1 cellular context compared by ENCODE assay signal in the genomic region with DNA sequence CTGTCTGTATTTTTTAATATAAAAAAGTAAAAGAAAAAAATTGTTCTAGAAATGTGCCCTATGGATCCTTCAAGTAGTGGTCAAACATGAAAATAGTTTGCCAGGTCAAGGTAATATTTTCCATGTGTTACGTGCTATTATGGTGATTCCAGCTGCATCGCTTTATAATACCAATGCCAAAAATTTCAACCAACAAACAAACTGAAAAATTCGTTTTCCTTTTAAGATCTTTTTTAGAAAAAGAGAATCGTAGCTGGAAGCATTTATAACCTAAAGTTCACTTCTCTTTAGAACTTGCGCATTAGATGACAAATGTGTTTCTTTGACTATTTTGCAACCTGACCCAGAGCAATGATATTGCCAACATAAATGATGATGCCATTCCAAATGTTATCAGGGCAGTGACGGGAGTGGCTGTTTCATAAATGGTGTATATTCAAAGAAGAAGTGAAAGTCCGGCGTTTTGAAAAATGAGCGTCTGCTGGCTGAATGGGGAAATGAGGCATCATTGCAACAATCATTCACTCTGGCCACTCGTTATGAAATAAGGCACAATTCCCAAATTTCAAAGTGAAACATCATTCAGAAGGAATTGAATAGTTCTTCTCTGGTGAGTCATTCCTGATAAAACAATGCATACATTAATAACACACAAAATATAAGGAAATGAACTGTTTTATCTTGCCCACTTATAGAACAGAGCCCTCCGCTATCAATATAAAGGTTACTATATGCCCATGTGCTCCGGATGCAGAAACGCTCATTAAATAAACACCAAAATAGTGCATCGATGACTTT.
TF ChIP-seq lines count a peak whose summit lies in the region.

No MANE protein-coding gene starts in this region.

TF ChIP-seq in liver, 16 proteins besides CTCF, POLR2A, EP300 and RAD21 (continued from another document):
- TF ChIP-seq, protein P1, sequence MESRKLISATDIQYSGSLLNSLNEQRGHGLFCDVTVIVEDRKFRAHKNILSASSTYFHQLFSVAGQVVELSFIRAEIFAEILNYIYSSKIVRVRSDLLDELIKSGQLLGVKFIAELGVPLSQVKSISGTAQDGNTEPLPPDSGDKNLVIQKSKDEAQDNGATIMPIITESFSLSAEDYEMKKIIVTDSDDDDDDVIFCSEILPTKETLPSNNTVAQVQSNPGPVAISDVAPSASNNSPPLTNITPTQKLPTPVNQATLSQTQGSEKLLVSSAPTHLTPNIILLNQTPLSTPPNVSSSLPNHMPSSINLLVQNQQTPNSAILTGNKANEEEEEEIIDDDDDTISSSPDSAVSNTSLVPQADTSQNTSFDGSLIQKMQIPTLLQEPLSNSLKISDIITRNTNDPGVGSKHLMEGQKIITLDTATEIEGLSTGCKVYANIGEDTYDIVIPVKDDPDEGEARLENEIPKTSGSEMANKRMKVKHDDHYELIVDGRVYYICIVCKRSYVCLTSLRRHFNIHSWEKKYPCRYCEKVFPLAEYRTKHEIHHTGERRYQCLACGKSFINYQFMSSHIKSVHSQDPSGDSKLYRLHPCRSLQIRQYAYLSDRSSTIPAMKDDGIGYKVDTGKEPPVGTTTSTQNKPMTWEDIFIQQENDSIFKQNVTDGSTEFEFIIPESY (IDR thresholded peaks at IDR 0.05), result peak; percentile 41
- TF ChIP-seq, protein P2, sequence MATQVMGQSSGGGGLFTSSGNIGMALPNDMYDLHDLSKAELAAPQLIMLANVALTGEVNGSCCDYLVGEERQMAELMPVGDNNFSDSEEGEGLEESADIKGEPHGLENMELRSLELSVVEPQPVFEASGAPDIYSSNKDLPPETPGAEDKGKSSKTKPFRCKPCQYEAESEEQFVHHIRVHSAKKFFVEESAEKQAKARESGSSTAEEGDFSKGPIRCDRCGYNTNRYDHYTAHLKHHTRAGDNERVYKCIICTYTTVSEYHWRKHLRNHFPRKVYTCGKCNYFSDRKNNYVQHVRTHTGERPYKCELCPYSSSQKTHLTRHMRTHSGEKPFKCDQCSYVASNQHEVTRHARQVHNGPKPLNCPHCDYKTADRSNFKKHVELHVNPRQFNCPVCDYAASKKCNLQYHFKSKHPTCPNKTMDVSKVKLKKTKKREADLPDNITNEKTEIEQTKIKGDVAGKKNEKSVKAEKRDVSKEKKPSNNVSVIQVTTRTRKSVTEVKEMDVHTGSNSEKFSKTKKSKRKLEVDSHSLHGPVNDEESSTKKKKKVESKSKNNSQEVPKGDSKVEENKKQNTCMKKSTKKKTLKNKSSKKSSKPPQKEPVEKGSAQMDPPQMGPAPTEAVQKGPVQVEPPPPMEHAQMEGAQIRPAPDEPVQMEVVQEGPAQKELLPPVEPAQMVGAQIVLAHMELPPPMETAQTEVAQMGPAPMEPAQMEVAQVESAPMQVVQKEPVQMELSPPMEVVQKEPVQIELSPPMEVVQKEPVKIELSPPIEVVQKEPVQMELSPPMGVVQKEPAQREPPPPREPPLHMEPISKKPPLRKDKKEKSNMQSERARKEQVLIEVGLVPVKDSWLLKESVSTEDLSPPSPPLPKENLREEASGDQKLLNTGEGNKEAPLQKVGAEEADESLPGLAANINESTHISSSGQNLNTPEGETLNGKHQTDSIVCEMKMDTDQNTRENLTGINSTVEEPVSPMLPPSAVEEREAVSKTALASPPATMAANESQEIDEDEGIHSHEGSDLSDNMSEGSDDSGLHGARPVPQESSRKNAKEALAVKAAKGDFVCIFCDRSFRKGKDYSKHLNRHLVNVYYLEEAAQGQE (IDR thresholded peaks at IDR 0.05), result peak; percentile 38
- peak; percentile 76 for TF ChIP-seq YY1 (IDR thresholded peaks at IDR 0.05)
- TF ChIP-seq TAF1 (conservative IDR thresholded peaks at IDR 0.05), result no peak
- peak; percentile 29 for TF ChIP-seq SP1 (IDR thresholded peaks at IDR 0.05)
- peak; percentile 18 to 80 for TF ChIP-seq JUND (IDR thresholded peaks at IDR 0.05)
- TF ChIP-seq, protein P3, sequence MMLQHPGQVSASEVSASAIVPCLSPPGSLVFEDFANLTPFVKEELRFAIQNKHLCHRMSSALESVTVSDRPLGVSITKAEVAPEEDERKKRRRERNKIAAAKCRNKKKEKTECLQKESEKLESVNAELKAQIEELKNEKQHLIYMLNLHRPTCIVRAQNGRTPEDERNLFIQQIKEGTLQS (IDR thresholded peaks at IDR 0.05), result no peak
- TF ChIP-seq HNF4A (conservative IDR thresholded peaks at IDR 0.05), result peak; percentile 28 to 77
